Comparison of ENCODE assay signal across 18 cellular contexts in genomic region chr11:64219354-64219684, GRCh38.
"Had no signal": no experiment of that assay in that cellular context is flagged by ENCODE, and none has a peak within 500 bp of the region (broad histone marks: within the 10 kb centered on the region; RNA-seq: fewer than 3 reads in every experiment).

No MANE protein-coding gene starts in this region.

- H3K27me3 ChIP-seq: breast epithelium, gastrocnemius medialis, heart right ventricle, suprapubic skin had no signal

- H3K27ac ChIP-seq: breast epithelium, gastrocnemius medialis, heart right ventricle, suprapubic skin had no signal

- DNase-seq: activated CD4-positive, alpha-beta T cell treated with anti-CD3 and anti-CD28 coated beads, Interleukin-2, amount 50 U/mL, for 1 hour; activated CD4-positive, CD25-positive, alpha-beta regulatory T cell; activated CD8-positive, alpha-beta memory T cell treated with anti-CD3 and anti-CD28 coated beads for 24 hours; activated naive CD4-positive, alpha-beta T cell treated with anti-CD3 and anti-CD28 coated beads for 36 hours; activated naive CD8-positive, alpha-beta T cell treated with anti-CD3 and anti-CD28 coated beads, Interleukin-2, amount 50 U/mL, for 24 hours; dermis blood vessel endothelial cell; erythroblast; gastrocnemius medialis; heart right ventricle; midbrain; stimulated activated CD4-positive, alpha-beta T cell treated with anti-CD3 and anti-CD28 coated beads, Interleukin-15, amount 100 ng/mL, for 24 hours; stimulated activated CD4-positive, alpha-beta T cell treated with anti-CD3 and anti-CD28 coated beads, Interleukin-4, amount 100 ng/mL, for 1 hour; stimulated activated naive CD8-positive, alpha-beta T cell treated with anti-CD3 and anti-CD28 coated beads, Interleukin-15, Interleukin-2, amounts not matched to agents 100 U/mL and 50 U/mL, for 24 hours; T-helper 2 cell had no signal

- H3K9me3 ChIP-seq: breast epithelium, gastrocnemius medialis, heart right ventricle, suprapubic skin had no signal

- H3K4me3 ChIP-seq: breast epithelium, gastrocnemius medialis, heart right ventricle, lung, skin epidermis, suprapubic skin had no signal

- H3K36me3 ChIP-seq: breast epithelium had no signal

- H3K4me1 ChIP-seq: breast epithelium had no signal

- ATAC-seq: activated naive CD8-positive, alpha-beta T cell treated with anti-CD3 and anti-CD28 coated beads, Interleukin-2, amount 50 U/mL, for 24 hours; gastrocnemius medialis; stimulated activated naive CD8-positive, alpha-beta T cell treated with anti-CD3 and anti-CD28 coated beads, Interleukin-15, Interleukin-2, amounts not matched to agents 100 U/mL and 50 U/mL, for 24 hours had no signal
